ENCODE assay signal across 1 cellular context in the genomic region with DNA sequence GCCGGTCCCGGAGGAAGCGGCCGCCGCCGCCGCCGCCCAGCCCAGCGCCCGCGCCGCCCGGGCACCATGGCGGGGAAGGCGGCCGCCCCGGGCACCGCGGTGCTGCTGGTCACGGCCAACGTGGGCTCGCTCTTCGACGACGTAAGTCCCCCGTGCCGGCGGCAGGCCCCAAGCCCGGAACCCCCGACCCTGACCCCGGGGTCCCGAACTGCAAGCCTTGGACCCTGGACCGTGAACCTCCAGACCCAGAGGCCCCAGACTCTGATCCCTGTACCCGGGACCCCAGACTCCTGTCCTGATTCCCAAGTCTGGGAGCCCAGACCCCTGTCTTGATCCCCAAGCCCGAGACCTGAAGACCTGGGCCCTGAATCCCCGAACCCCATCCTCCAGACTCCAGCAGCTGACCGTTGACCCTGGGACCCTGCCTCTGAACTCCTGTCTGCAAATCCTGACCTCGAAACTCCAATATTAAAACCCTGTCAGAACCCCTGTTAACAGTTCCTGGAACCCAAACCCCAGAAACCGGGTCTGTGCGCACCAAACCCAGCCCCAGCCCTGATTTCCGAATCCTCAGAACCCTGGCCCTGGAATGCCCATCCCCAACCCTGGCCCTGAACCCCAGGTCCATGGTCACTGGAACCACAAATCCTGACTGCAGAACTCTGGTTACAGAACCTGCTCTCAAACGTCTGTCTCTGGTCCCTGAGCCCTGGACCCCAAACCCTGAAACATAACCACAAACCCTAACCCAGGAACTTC.
TF ChIP-seq lines count a peak whose summit lies in the region.

No MANE protein-coding gene starts in this region.

TF ChIP-seq in IMR-90, 13 proteins besides CTCF, POLR2A, EP300 and RAD21:
- TF ChIP-seq FOS (IDR thresholded peaks at IDR 0.05; ENCODE audit: low read depth, low read length): no peak
- TF ChIP-seq CHD1 (IDR thresholded peaks at IDR 0.05; ENCODE audit: low read depth, low read length): no peak
- no peak for TF ChIP-seq NFE2L2 (IDR thresholded peaks at IDR 0.05; ENCODE audit: low read depth, low read length)
- no peak for TF ChIP-seq MAFK (IDR thresholded peaks at IDR 0.05; ENCODE audit: low read depth, low read length)
- no peak for TF ChIP-seq MXI1 (IDR thresholded peaks at IDR 0.05; ENCODE audit: borderline replicate concordance, low read depth, low read length)
- TF ChIP-seq CEBPB (IDR thresholded peaks at IDR 0.05; ENCODE audit: low read depth, low read length): no peak
- no peak for TF ChIP-seq RFX5 (IDR thresholded peaks at IDR 0.05; ENCODE audit: low read depth, low read length)
- TF ChIP-seq ELK1 (IDR thresholded peaks at IDR 0.05; ENCODE audit: borderline replicate concordance, low read depth, low read length): no peak
- TF ChIP-seq RCOR1 (IDR thresholded peaks at IDR 0.05; ENCODE audit: insufficient replicate concordance, low read length): no peak
- no peak for TF ChIP-seq BHLHE40 (IDR thresholded peaks at IDR 0.05; ENCODE audit: low read depth, low read length)
- no peak for TF ChIP-seq SMC3 (IDR thresholded peaks at IDR 0.05; ENCODE audit: low read depth, low read length)
- no peak for TF ChIP-seq MAZ (IDR thresholded peaks at IDR 0.05; ENCODE audit: borderline replicate concordance, low read depth, low read length)
- TF ChIP-seq USF2 (IDR thresholded peaks at IDR 0.05; ENCODE audit: low read depth, low read length): no peak
